9 cellular contexts compared by ENCODE assay signal in genomic region chr15:31214158-31214863, GRCh38.
A peak's percentile ranks its signal among the peaks of the same experiment; 100 is the strongest.
DNase-seq lines count a peak whose midpoint lies in the region; ATAC-seq and TF ChIP-seq lines count a peak whose summit lies in the region.
"Had no signal": no experiment of that assay in that cellular context is flagged by ENCODE, and none has a peak within 500 bp of the region (broad histone marks: within the 10 kb centered on the region; RNA-seq: fewer than 3 reads in every experiment).

No MANE protein-coding gene starts in this region.

- 60 to 71% methylated on average over 8 of the region's 8 CpGs for WGBS in esophagus, 2 donors
- no CpG with 5 or more reads among the region's 8 CpGs for WGBS in trophoblast cell (ENCODE audit: extremely low coverage, insufficient coverage, insufficient read length)

- no peak for TF ChIP-seq POLR2A in Peyer's patch (IDR thresholded peaks at IDR 0.05)

- H2BK5ac ChIP-seq in trophoblast cell (ENCODE audit: low read depth, low read length, poor library complexity): no peak overlapping the region

- H4K8ac ChIP-seq in trophoblast cell (ENCODE audit: low read depth, low read length): no peak overlapping the region

- no peak overlapping the region for H4K91ac ChIP-seq in trophoblast cell (ENCODE audit: low read depth, low read length)

- H3K4me3 Mint-ChIP-seq in stimulated activated memory B cell treated with anti-CD40 and anti-IgM and Interleukin-4, amounts not matched to agents 10 μg/mL and 1 μg/mL and 100 μg/mL, for 72 hours: peak overlapping the region; percentile 89

- H3K4me2 ChIP-seq in trophoblast cell (ENCODE audit: low read length): no peak overlapping the region

- H3K27ac Mint-ChIP-seq in stimulated activated memory B cell treated with anti-CD40 and anti-IgM and Interleukin-4, amounts not matched to agents 10 μg/mL and 1 μg/mL and 100 μg/mL, for 72 hours: peak overlapping the region; percentile 96

- peak overlapping the region in 3 of 4 donors; percentile 96 to 100 (median 97) for H3K27ac ChIP-seq in Peyer's patch
- H3K27ac ChIP-seq in esophagus (ENCODE audit: low read depth in 2 of 2, low read length in 1 of 2): peak overlapping the region; percentile 94 to 96
- H3K27ac ChIP-seq in trophoblast cell (ENCODE audit: low read depth, low read length): no peak overlapping the region

- H3K4me1 ChIP-seq in Peyer's patch: peaks cover 8 to 12% (median 9%) of the 10 kb centered on the region in 4 donors
- H3K4me1 ChIP-seq in esophagus (ENCODE audit: control insufficient read depth in 2 of 2, insufficient read depth in 2 of 2, low read length in 1 of 2): peaks cover 0 to 16% of the 10 kb centered on the region in 2 donors
- H3K4me1 ChIP-seq in trophoblast cell (ENCODE audit: control insufficient read depth in 1 of 2, insufficient read depth in 2 of 2, low read length in 2 of 2): peaks cover 0 to 3% of the 10 kb centered on the region in 2 experiments

- no peak overlapping the region for H2BK12ac ChIP-seq in trophoblast cell (ENCODE audit: low read length)

- no peak overlapping the region for H2BK120ac ChIP-seq in trophoblast cell (ENCODE audit: insufficient read depth, low read length, poor library complexity)

- H3K4me1 Mint-ChIP-seq in stimulated activated memory B cell treated with anti-CD40 and anti-IgM and Interleukin-4, amounts not matched to agents 10 μg/mL and 1 μg/mL and 100 μg/mL, for 72 hours: peaks cover 26% of the 10 kb centered on the region

- H3K9me3 Mint-ChIP-seq in stimulated activated memory B cell treated with anti-CD40 and anti-IgM and Interleukin-4, amounts not matched to agents 10 μg/mL and 1 μg/mL and 100 μg/mL, for 72 hours: no peaks in the 10 kb centered on the region

- no peak for TF ChIP-seq CTCF in Peyer's patch (IDR thresholded peaks at IDR 0.05)

- ATAC-seq in stimulated activated memory B cell treated with anti-CD40 and anti-IgM and Interleukin-4, amounts not matched to agents 10 μg/mL and 1 μg/mL and 100 μg/mL, for 72 hours: no peak
- ATAC-seq in HG03139 (IDR thresholded peaks at IDR 0.05; ENCODE audit: unreplicated experiment): no peak

- H3K27me3 ChIP-seq in Peyer's patch (no peaks in the 10 kb centered on the region), esophagus (ENCODE audit: control insufficient read depth in 1 of 2, insufficient read depth in 2 of 2, low read length in 2 of 2) (no peaks in the 10 kb centered on the region), trophoblast cell (ENCODE audit: insufficient read depth, low read length) (no peaks in the 10 kb centered on the region)

- peak; percentile 17 to 68 for DNase-seq in NCI-H524 (lab: John Stamatoyannopoulos, UW)
- DNase-seq in NCI-H524 treated with DMSO at 0.1 percent for 48 hours (lab: John Stamatoyannopoulos, UW): no peak
- DNase-seq in Peyer's patch: peak in 1 of 3 donors; percentile 44
- no peak for DNase-seq in trophoblast cell
- DNase-seq in activated gamma-delta T cell treated with Interleukin-2 at 50 U/mL for 16 hours: no peak
- DNase-seq: NCI-H1694 had no signal

- H3K36me3 ChIP-seq in Peyer's patch: no peaks in the 10 kb centered on the region
- no peaks in the 10 kb centered on the region for H3K36me3 ChIP-seq in esophagus (ENCODE audit: control insufficient read depth in 2 of 2, insufficient read depth in 2 of 2, low read length in 1 of 2)
- no peaks in the 10 kb centered on the region for H3K36me3 ChIP-seq in trophoblast cell (ENCODE audit: control insufficient read depth in 1 of 2, insufficient read depth in 2 of 2, low read length in 2 of 2)

- no peaks in the 10 kb centered on the region for H3K36me3 Mint-ChIP-seq in stimulated activated memory B cell treated with anti-CD40 and anti-IgM and Interleukin-4, amounts not matched to agents 10 μg/mL and 1 μg/mL and 100 μg/mL, for 72 hours

- no peak overlapping the region for H3K14ac ChIP-seq in trophoblast cell (ENCODE audit: low read length)

- H3K23ac ChIP-seq in trophoblast cell (ENCODE audit: low read length): no peak overlapping the region

- H3K4me3 ChIP-seq in Peyer's patch: no peak overlapping the region
- H3K4me3 ChIP-seq in esophagus (ENCODE audit: low read depth in 1 of 2, low read length in 2 of 2): no peak overlapping the region
- H3K4me3 ChIP-seq in trophoblast cell (ENCODE audit: low read depth, low read length): no peak overlapping the region

- H4K12ac ChIP-seq in trophoblast cell (ENCODE audit: low read depth, low read length): no peak overlapping the region

- H3K9ac ChIP-seq in trophoblast cell (ENCODE audit: low read length): no peak overlapping the region

- H3K4ac ChIP-seq in trophoblast cell (ENCODE audit: low read depth, low read length): no peak overlapping the region

- no peaks in the 10 kb centered on the region for H3K9me3 ChIP-seq in Peyer's patch
- H3K9me3 ChIP-seq in esophagus (ENCODE audit: control insufficient read depth in 2 of 2, insufficient read depth in 1 of 2, low read depth in 1 of 2, low read length in 1 of 2): no peaks in the 10 kb centered on the region
- H3K9me3 ChIP-seq in trophoblast cell (ENCODE audit: insufficient read depth, low read depth, low read length): peaks cover 2% of the 10 kb centered on the region

- H2AK5ac ChIP-seq in trophoblast cell (ENCODE audit: low read length): no peak overlapping the region

- H3K27me3 Mint-ChIP-seq in stimulated activated memory B cell treated with anti-CD40 and anti-IgM and Interleukin-4, amounts not matched to agents 10 μg/mL and 1 μg/mL and 100 μg/mL, for 72 hours: no peaks in the 10 kb centered on the region

- H3K18ac ChIP-seq in trophoblast cell (ENCODE audit: low read length): no peak overlapping the region

- H2AFZ ChIP-seq in trophoblast cell (ENCODE audit: insufficient read depth, low read length, poor library complexity): no peak overlapping the region

- peaks cover 3% of the 10 kb centered on the region for H3K79me1 ChIP-seq in trophoblast cell (ENCODE audit: low read length)

- no peaks in the 10 kb centered on the region for H3K79me2 ChIP-seq in trophoblast cell (ENCODE audit: control insufficient read depth, insufficient read depth, low read length, poor library complexity)

Comparison
In these comparisons a context has a peak if more than half of its experiments do, and no peak if none do; other contexts are left out.
1. DNase-seq: peak in NCI-H524 (2 of 2); none in NCI-H524 treated with DMSO at 0.1 percent for 48 hours (single experiment), trophoblast cell (0 of 2) and activated gamma-delta T cell treated with Interleukin-2 at 50 U/mL for 16 hours (single experiment).